ENCODE assay signal across 8 cellular contexts in the genomic region with DNA sequence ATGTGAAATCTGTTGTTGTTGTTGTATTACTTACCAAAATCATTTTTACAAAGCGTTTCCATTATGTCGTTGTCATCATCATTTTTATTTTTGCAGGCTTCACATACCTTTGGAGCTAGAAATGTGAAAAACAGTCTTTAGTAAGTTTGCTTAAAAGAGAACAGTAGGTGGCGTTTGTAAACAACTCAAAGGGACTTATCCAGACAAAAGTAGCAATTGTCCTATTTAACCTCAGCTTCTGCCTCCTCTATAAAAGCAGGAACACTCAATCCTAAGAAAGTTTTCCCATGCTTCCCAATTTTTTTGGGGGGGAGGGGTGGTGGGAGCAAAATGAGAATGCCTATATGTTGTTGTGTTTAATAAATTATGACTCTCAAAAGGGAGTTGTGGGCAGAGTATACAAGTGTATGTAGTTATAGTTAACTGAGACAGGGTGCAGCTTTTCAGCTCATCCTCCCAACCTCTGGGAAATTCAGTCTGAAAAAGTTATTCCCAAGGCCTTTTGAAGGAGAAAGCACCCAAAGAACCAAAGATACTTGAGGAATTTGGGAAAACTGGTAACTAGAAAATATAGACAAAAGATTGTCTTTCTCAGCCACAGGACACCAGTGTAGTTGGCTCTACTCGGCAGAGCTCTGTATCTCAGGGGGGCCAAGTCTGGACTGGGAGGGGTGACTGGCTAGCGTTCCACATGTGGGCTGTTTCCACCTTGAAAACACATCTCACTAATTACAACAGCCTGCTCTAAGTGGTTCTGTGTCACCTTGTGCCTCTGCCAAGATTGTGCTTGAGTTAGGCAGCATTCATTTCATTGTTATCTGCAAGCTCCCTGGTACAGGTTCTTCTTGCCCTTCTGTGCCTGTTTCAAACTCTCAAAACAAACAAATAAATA. TPM values are rescaled to one million over a fixed set of nuclear protein-coding genes. Genes with fewer than 3 reads are reported as not detected.
DNase-seq lines count a peak whose midpoint lies in the region; ATAC-seq and TF ChIP-seq lines count a peak whose summit lies in the region.

No MANE protein-coding gene starts in this region.

- CTCF ChIA-PET in PC-3 (lab: Charles Lee) = interaction anchor here (0.6 to 1.0 kb wide), 4 partner anchors 102 to 353 kb away, joined by 5 to 8 read pairs (median 6); a partner anchor contains a TSS

- H3K36me3 ChIP-seq in right atrium auricular region (no peaks in the 10 kb centered on the region), PC-3 (ENCODE audit: low read depth, low read length) (no peaks in the 10 kb centered on the region), tibial nerve (no peaks in the 10 kb centered on the region), gastrocnemius medialis (no peaks in the 10 kb centered on the region)

- TF ChIP-seq CTCF in right atrium auricular region (IDR thresholded peaks at IDR 0.05) (peak in 1 of 2 donors; percentile 54), PC-3 (conservative IDR thresholded peaks at IDR 0.05; ENCODE audit: low read depth, low read length) (peak; percentile 64), tibial nerve (IDR thresholded peaks at IDR 0.05) (peak in 4 of 5 experiments; percentile 11 to 61 (median 30)), gastrocnemius medialis (IDR thresholded peaks at IDR 0.05 in 4 of 5, conservative IDR thresholded peaks at IDR 0.05 in 1 of 5) (peak in 1 of 5 experiments; percentile 10), lower leg skin (IDR thresholded peaks at IDR 0.05) (no peak)

- H3K27me3 ChIP-seq in right atrium auricular region (peaks cover 10 to 21% of the 10 kb centered on the region in 2 donors), PC-3 (ENCODE audit: low read length) (peaks cover 25% of the 10 kb centered on the region), tibial nerve (peaks cover 0 to 49% of the 10 kb centered on the region in 2 donors), gastrocnemius medialis (peaks cover 43 to 52% (median 47%) of the 10 kb centered on the region in 3 donors)

- H3K27ac ChIP-seq in right atrium auricular region (no peak overlapping the region), PC-3 (ENCODE audit: low read length) (no peak overlapping the region), tibial nerve (no peak overlapping the region), gastrocnemius medialis (no peak overlapping the region)

- TF ChIP-seq EP300 in tibial nerve (IDR thresholded peaks at IDR 0.05) = no peak

- ATAC-seq in Right ventricle myocardium superior (ENCODE audit: poor library complexity) = peak; percentile 46
- ATAC-seq in PC-3 = peak; percentile 74
- no peak for ATAC-seq in gastrocnemius medialis

- 22 to 28% methylated on average over 5 of the region's 5 CpGs for WGBS in tibial nerve, 2 donors
- WGBS in lower leg skin, 2 donors = 18 to 19% methylated on average over 5 of the region's 5 CpGs

- TF ChIP-seq POLR2A in tibial nerve (IDR thresholded peaks at IDR 0.05) (no peak), gastrocnemius medialis (IDR thresholded peaks at IDR 0.05) (no peak), lower leg skin (IDR thresholded peaks at IDR 0.05) (no peak)

- no peaks in the 10 kb centered on the region for H3F3A ChIP-seq in PC-3 (ENCODE audit: low read length, unreplicated experiment)

- intact Hi-C loops in Right ventricle myocardium superior (cut with DNase I) (loop anchor here (5.0 to 10.0 kb wide), 2 partner anchors 239 to 526 kb away; no protein-coding TSS in a partner anchor), PC-3 (cut with micrococcal nuclease) (loop anchor here (1.0 kb wide), 1 partner anchor 528 kb away; no protein-coding TSS in a partner anchor), gastrocnemius medialis (cut with DNase I; ENCODE audit: low total_unique reads) (no loop called here), lower leg skin (cut with DNase I; ENCODE audit: low total_unique reads) (no loop called here)

- H3K79me2 ChIP-seq in PC-3 (ENCODE audit: low read length) = no peaks in the 10 kb centered on the region

- H3K4me3 ChIP-seq in right atrium auricular region = no peak overlapping the region
- no peak overlapping the region for H3K4me3 ChIP-seq in PC-3 (ENCODE audit: low read length)
- no peak overlapping the region for H3K4me3 ChIP-seq in tibial nerve
- H3K4me3 ChIP-seq in gastrocnemius medialis = no peak overlapping the region
- no peak overlapping the region for H3K4me3 ChIP-seq in lower leg skin (ENCODE audit: low read depth, poor library complexity, severe bottlenecking)

- POLR2A ChIA-PET in PC-3 (lab: Charles Lee; ENCODE audit: unreplicated experiment) = no interaction called here

- no TSS peak for BruUV-seq in PC-3 (replicated peaks; lab: Mats Ljungman, UMichigan)

- no peaks in the 10 kb centered on the region for H3K9me2 ChIP-seq in PC-3 (replicated peaks; ENCODE audit: low read length)

- H3K4me2 ChIP-seq in PC-3 (ENCODE audit: low read length) = no peak overlapping the region

- no peaks in the 10 kb centered on the region for H4K20me1 ChIP-seq in PC-3 (ENCODE audit: low read length)

- in situ Hi-C loops in gastrocnemius medialis (cut with MboI; ENCODE audit: low sequenced_read_pairs in 4 of 4) = loop anchor here in 1 of 4 donors (25.0 kb wide), 1 partner anchor 526 kb away; no protein-coding TSS in a partner anchor

- H3K9ac ChIP-seq in PC-3 (ENCODE audit: low read length) = no peak overlapping the region

- DNase-seq in Right ventricle myocardium superior (no peak), right atrium auricular region (ENCODE audit: low spot score) (no peak), PC-3 (peak; percentile 53), fibroblast of gingiva (ENCODE audit: low read depth) (peak; percentile 38), tibial nerve (ENCODE audit: low spot score in 2 of 2) (no peak), gastrocnemius medialis (no peak), lower leg skin (ENCODE audit: low spot score in 2 of 2) (no peak)
- no peak for DNase-seq in activated CD4-positive, CD25-positive, alpha-beta regulatory T cell treated with anti-CD3 and anti-CD28 coated beads, Interleukin-2, amount 50 U/mL, for 72 hours

- peaks cover 0 to 26% of the 10 kb centered on the region in 2 donors for H3K4me1 ChIP-seq in right atrium auricular region
- H3K4me1 ChIP-seq in PC-3 (ENCODE audit: insufficient read depth, low read length) = peaks cover 17% of the 10 kb centered on the region
- H3K4me1 ChIP-seq in tibial nerve = peaks cover 0 to 46% (median 17%) of the 10 kb centered on the region in 4 donors
- H3K4me1 ChIP-seq in gastrocnemius medialis = peaks cover 0 to 6% of the 10 kb centered on the region in 2 donors

- no peak overlapping the region for H2AFZ ChIP-seq in PC-3 (ENCODE audit: low read length)

- H3K9me3 ChIP-seq in right atrium auricular region = no peaks in the 10 kb centered on the region
- H3K9me3 ChIP-seq in PC-3 (ENCODE audit: low read length) = no peaks in the 10 kb centered on the region
- no peaks in the 10 kb centered on the region for H3K9me3 ChIP-seq in tibial nerve
- H3K9me3 ChIP-seq in gastrocnemius medialis = no peaks in the 10 kb centered on the region

RNA-seq across cellular contexts. Expression of a gene that starts 2.8 kb away (rescaled TPM):
- total RNA-seq in Right ventricle myocardium superior (not detected), right atrium auricular region (1 to 10 TPM; 1.4 to 1.5 TPM), PC-3 (2014; rRNA removed) (not detected in 2 replicates), tibial nerve (10 to 100 TPM in 3 of 4 donors, 1 to 10 TPM in 1; 9.9 to 38.0 (median 21.8) TPM), gastrocnemius medialis (under 1 TPM in 3 of 4 donors, not detected in 1; 0.59 to 0.86 (median 0.83) TPM), lower leg skin (1 to 10 TPM; 1.4 to 6.9 (median 4.2) TPM)

RNA-seq across cellular contexts. Expression of a gene that starts 26.3 kb away (rescaled TPM):
- total RNA-seq in Right ventricle myocardium superior = 0.38 TPM
- total RNA-seq in right atrium auricular region = 10 to 100 TPM in 1 of 2 donors, 1 to 10 TPM in 1; 5.3 to 10.2 TPM
- total RNA-seq in PC-3 (2014; rRNA removed) = not detected in 2 replicates
- total RNA-seq in tibial nerve = under 1 TPM in 2 of 4 donors, not detected in 2; 0.39 to 0.63 TPM
- 1 to 10 TPM in 1 of 4 donors, not detected in 3; 1.2 TPM for total RNA-seq in gastrocnemius medialis
- 1 to 10 TPM in 1 of 4 donors, under 1 TPM in 2, not detected in 1; 0.10 to 1.9 (median 0.47) TPM for total RNA-seq in lower leg skin

Comparison
In these comparisons a context has a peak if more than half of its experiments do, and no peak if none do; other contexts are left out.
1. ATAC-seq: peak in Right ventricle myocardium superior (single experiment) and PC-3 (single experiment); none in gastrocnemius medialis (0 of 2).
2. DNase-seq: peak in PC-3 (single experiment) and fibroblast of gingiva (single experiment); none in Right ventricle myocardium superior (single experiment), right atrium auricular region (single experiment), tibial nerve (0 of 2), gastrocnemius medialis (0 of 2), lower leg skin (0 of 2) and activated CD4-positive, CD25-positive, alpha-beta regulatory T cell treated with anti-CD3 and anti-CD28 coated beads, Interleukin-2, amount 50 U/mL, for 72 hours (single experiment).
3. CTCF ChIP-seq: peak in PC-3 (single experiment) and tibial nerve (4 of 5); none in lower leg skin (0 of 3).
4. intact Hi-C loops: an anchor here in Right ventricle myocardium superior (5.0 to 10.0 kb wide) and PC-3 (1.0 kb wide); none called in gastrocnemius medialis and lower leg skin.